19 cellular contexts compared by ENCODE assay signal in genomic region chr7:152893801-152894294, GRCh38.
"Had no signal": no experiment of that assay in that cellular context is flagged by ENCODE, and none has a peak within 500 bp of the region (broad histone marks: within the 10 kb centered on the region; RNA-seq: fewer than 3 reads in every experiment).

No MANE protein-coding gene starts in this region.

- H3K27ac ChIP-seq: colonic mucosa, esophagus muscularis mucosa, hepatocyte, left lung, tibial artery had no signal

- H3K9me3 ChIP-seq: colonic mucosa, left lung had no signal

- FAIRE-seq: bronchial epithelial cell, frontal cortex had no signal

- H3K4me1 Mint-ChIP-seq: activated CD4-positive, alpha-beta memory T cell treated with anti-CD3 and anti-CD28 coated beads, Interleukin-2, amount 10 ng/mL, durations not matched to agents 7 days and 5 days; activated CD4-positive, alpha-beta T cell treated with anti-CD3 and anti-CD28 coated beads, Interleukin-2, amount 10 ng/mL, durations not matched to agents 24 days and 14 days; nephron; T-helper 17 cell had no signal

- H3K79me2 ChIP-seq: hepatocyte had no signal

- DNase-seq: colonic mucosa; kidney glomerular epithelial cell; occipital lobe; stimulated activated naive CD4-positive, alpha-beta T cell treated with Interleukin-2 at 50 U/mL for 16 hours; SW 1271; T-helper 17 cell; tibial artery had no signal

- H3K4me3 Mint-ChIP-seq: activated CD4-positive, alpha-beta memory T cell treated with anti-CD3 and anti-CD28 coated beads, Interleukin-2, amount 10 ng/mL, durations not matched to agents 7 days and 5 days; activated CD4-positive, alpha-beta T cell treated with anti-CD3 and anti-CD28 coated beads, Interleukin-2, amount 10 ng/mL, durations not matched to agents 24 days and 14 days; activated naive CD4-positive, alpha-beta T cell treated with anti-CD3 and anti-CD28 coated beads for 36 hours; activated T-cell treated with anti-CD3 and anti-CD28 coated beads, Interleukin-2, amount 50 U/mL, for 24 hours; immature natural killer cell; nephron; T-helper 17 cell had no signal

- H3K4me1 ChIP-seq: colonic mucosa, left lung, tibial artery had no signal

- H3K36me3 Mint-ChIP-seq: immature natural killer cell had no signal

- H3K27me3 ChIP-seq: colonic mucosa, hepatocyte had no signal

- H3K36me3 ChIP-seq: colonic mucosa, esophagus muscularis mucosa, left lung, tibial artery had no signal

- H3K27ac Mint-ChIP-seq: activated CD4-positive, alpha-beta memory T cell treated with anti-CD3 and anti-CD28 coated beads, Interleukin-2, amount 10 ng/mL, durations not matched to agents 7 days and 5 days; activated CD4-positive, alpha-beta T cell treated with anti-CD3 and anti-CD28 coated beads, Interleukin-2, amount 10 ng/mL, durations not matched to agents 24 days and 14 days; activated naive CD4-positive, alpha-beta T cell treated with anti-CD3 and anti-CD28 coated beads for 36 hours; activated T-cell treated with anti-CD3 and anti-CD28 coated beads, Interleukin-2, amount 50 U/mL, for 24 hours; activated T-helper 2 cell treated with anti-CD3 and anti-CD28 coated beads, Interferon-gamma antibody, Interleukin-2, Interleukin-4, amounts not matched to agents 10 μg/mL and 5 μg/mL and 100 μg/mL, durations not matched to agents 14 hours and 24 hours and 36 hours; immature natural killer cell; T-helper 17 cell had no signal

- H3K9me3 Mint-ChIP-seq: activated CD4-positive, alpha-beta memory T cell treated with anti-CD3 and anti-CD28 coated beads, Interleukin-2, amount 10 ng/mL, durations not matched to agents 7 days and 5 days; activated CD4-positive, alpha-beta T cell treated with anti-CD3 and anti-CD28 coated beads, Interleukin-2, amount 10 ng/mL, durations not matched to agents 24 days and 14 days; activated naive CD4-positive, alpha-beta T cell treated with anti-CD3 and anti-CD28 coated beads for 36 hours; activated T-cell treated with anti-CD3 and anti-CD28 coated beads, Interleukin-2, amount 50 U/mL, for 24 hours; activated T-helper 2 cell treated with anti-CD3 and anti-CD28 coated beads, Interferon-gamma antibody, Interleukin-2, Interleukin-4, amounts not matched to agents 10 μg/mL and 5 μg/mL and 100 μg/mL, durations not matched to agents 14 hours and 24 hours and 36 hours; immature natural killer cell; nephron had no signal

- H3K27me3 Mint-ChIP-seq: activated CD4-positive, alpha-beta memory T cell treated with anti-CD3 and anti-CD28 coated beads, Interleukin-2, amount 10 ng/mL, durations not matched to agents 7 days and 5 days; activated CD4-positive, alpha-beta T cell treated with anti-CD3 and anti-CD28 coated beads, Interleukin-2, amount 10 ng/mL, durations not matched to agents 24 days and 14 days had no signal

- H3K4me3 ChIP-seq: colonic mucosa, esophagus muscularis mucosa, hepatocyte, left lung, tibial artery had no signal
